7 cellular contexts compared by ENCODE assay signal in genomic region chr7:66884556-66884955, GRCh38. TPM values are rescaled to one million over a fixed set of nuclear protein-coding genes. Genes with fewer than 3 reads are reported as not detected.
A peak's percentile ranks its signal among the peaks of the same experiment; 100 is the strongest.
DNase-seq lines count a peak whose midpoint lies in the region; ATAC-seq, FAIRE-seq and TF ChIP-seq lines count a peak whose summit lies in the region.
"Not testable (repeated sequence)": the region's sequence is repeated elsewhere in the genome, so short reads cannot be mapped to it uniquely, and the experiment has no call there.

No MANE protein-coding gene starts in this region.

- H3K27ac ChIP-seq in IMR-90 (ENCODE audit: insufficient read depth, low read length); endothelial cell of umbilical vein (ENCODE audit: insufficient read depth, low read depth, low read length): not testable (repeated sequence)
- peak overlapping the region; percentile 48 for H3K27ac ChIP-seq in astrocyte (ENCODE audit: low read depth, low read length)

- H4K5ac ChIP-seq in IMR-90 (ENCODE audit: low read depth, low read length), result not testable (repeated sequence)

- not testable (repeated sequence) for H2BK5ac ChIP-seq in IMR-90 (ENCODE audit: low read depth, low read length, poor library complexity, severe bottlenecking)

- not testable (repeated sequence) for H3K4me1 ChIP-seq in IMR-90 (ENCODE audit: control insufficient read depth, insufficient read depth, low read length); astrocyte (ENCODE audit: insufficient read depth, low read length); endothelial cell of umbilical vein (ENCODE audit: control insufficient read depth, extremely low read depth, insufficient read depth, low read length)

- not testable (repeated sequence) for H3K27me3 ChIP-seq in IMR-90 (ENCODE audit: control insufficient read depth, insufficient read depth, low read length); astrocyte (ENCODE audit: insufficient read depth, low read length); endothelial cell of umbilical vein (ENCODE audit: control insufficient read depth in 2 of 2, insufficient read depth in 2 of 2, low read length in 2 of 2)

- FAIRE-seq in astrocyte (lab: Jason Lieb, UNC), result not testable (repeated sequence)
- peak; percentile 60 for FAIRE-seq in endothelial cell of umbilical vein (lab: Jason Lieb, UNC)

- H3K36me3 ChIP-seq in IMR-90 (ENCODE audit: control insufficient read depth, insufficient read depth, low read length); astrocyte (ENCODE audit: insufficient read depth, low read length); endothelial cell of umbilical vein (ENCODE audit: control insufficient read depth in 2 of 2, extremely low read depth in 1 of 2, insufficient read depth in 2 of 2, low read length in 2 of 2): not testable (repeated sequence)

- not testable (repeated sequence) for H3K4me3 ChIP-seq in IMR-90 (ENCODE audit: insufficient read depth, low read depth, low read length); astrocyte (ENCODE audit: insufficient read depth, low read depth, low read length); endothelial cell of umbilical vein (replicated peaks in 1 of 3; ENCODE audit: insufficient read depth in 1 of 3, low read depth in 1 of 3, low read length in 3 of 3); fibroblast of pulmonary artery (replicated peaks; ENCODE audit: low read depth, low read length)

- not testable (repeated sequence) for H3K4me2 ChIP-seq in IMR-90 (ENCODE audit: low read depth, low read length); astrocyte (ENCODE audit: low read length); endothelial cell of umbilical vein (ENCODE audit: insufficient read depth, low read length)

- TF ChIP-seq POLR2A in IMR-90 (IDR thresholded peaks at IDR 0.05; ENCODE audit: low read depth, low read length); endothelial cell of umbilical vein (IDR thresholded peaks at IDR 0.05; ENCODE audit: low read depth, low read length): not testable (repeated sequence)

- not testable (repeated sequence) for H3K4me1 Mint-ChIP-seq in astrocyte (ENCODE audit: low read depth, unreplicated experiment)

- intact Hi-C loops in IMR-90 (cut with micrococcal nuclease); endothelial cell of umbilical vein (cut with micrococcal nuclease): not testable (repeated sequence)

- not testable (repeated sequence) for H3K56ac ChIP-seq in IMR-90 (ENCODE audit: extremely low read depth, insufficient read depth, low read length)

- H3K9me3 Mint-ChIP-seq in astrocyte (ENCODE audit: unreplicated experiment), result not testable (repeated sequence)

- H3K27me3 Mint-ChIP-seq in astrocyte (ENCODE audit: low read depth, unreplicated experiment), result not testable (repeated sequence)

- H2BK15ac ChIP-seq in IMR-90 (ENCODE audit: low read depth, low read length), result 0 out of 3 replicates have a peak overlapping the region, but pooled peaks have one; percentile 68

- not testable (repeated sequence) for BruUV-seq in IMR-90 (replicated peaks; lab: Mats Ljungman, UMichigan); endothelial cell of umbilical vein (replicated peaks; lab: Mats Ljungman, UMichigan)

- H4K8ac ChIP-seq in IMR-90 (ENCODE audit: low read depth in 2 of 2, low read length in 2 of 2), result not testable (repeated sequence)

- H2BK20ac ChIP-seq in IMR-90 (ENCODE audit: low read depth, low read length), result not testable (repeated sequence)

- H3K36me3 Mint-ChIP-seq in astrocyte (ENCODE audit: low read depth, unreplicated experiment), result peaks cover 15% of the 10 kb centered on the region

- in situ Hi-C loops in IMR-90 (cut with MboI; ENCODE audit: low sequenced_read_pairs), result not testable (repeated sequence)

- H3K14ac ChIP-seq in IMR-90 (replicated peaks; ENCODE audit: low read depth, low read length), result not testable (repeated sequence)

- not testable (repeated sequence) for H2AFZ ChIP-seq in IMR-90 (replicated peaks; ENCODE audit: low read length, poor library complexity); astrocyte (ENCODE audit: low read depth, low read length); endothelial cell of umbilical vein (ENCODE audit: low read depth, low read length)

- not testable (repeated sequence) for H3K79me2 ChIP-seq in astrocyte (ENCODE audit: insufficient read depth, low read length); endothelial cell of umbilical vein (ENCODE audit: control insufficient read depth, insufficient read depth, low read length)

- not testable (repeated sequence) for H3K4me3 Mint-ChIP-seq in astrocyte (ENCODE audit: unreplicated experiment)

- H3K9me1 ChIP-seq in IMR-90 (ENCODE audit: insufficient read depth, low read length); endothelial cell of umbilical vein (replicated peaks; ENCODE audit: control insufficient read depth, extremely low read depth, insufficient read depth, low read length): not testable (repeated sequence)

- not testable (repeated sequence) for H4K20me1 ChIP-seq in IMR-90 (ENCODE audit: insufficient read depth, low read length); astrocyte (ENCODE audit: insufficient read depth, low read length); endothelial cell of umbilical vein (replicated peaks; ENCODE audit: control insufficient read depth, extremely low read depth, insufficient read depth, low read length)

- H3K79me1 ChIP-seq in IMR-90 (ENCODE audit: low read depth in 1 of 2, low read length in 2 of 2), result not testable (repeated sequence)

- H3K4ac ChIP-seq in IMR-90 (ENCODE audit: low read depth, low read length), result not testable (repeated sequence)

- not testable (repeated sequence) for H3K23ac ChIP-seq in IMR-90 (ENCODE audit: low read depth, low read length)

- ATAC-seq in IMR-90 (ENCODE audit: low read depth), result not testable (repeated sequence)

- TF ChIP-seq RAD21 in IMR-90 (IDR thresholded peaks at IDR 0.05; ENCODE audit: low read length), result not testable (repeated sequence)

- POLR2A ChIA-PET in IMR-90 (lab: Charles Lee; ENCODE audit: unreplicated experiment), result not testable (repeated sequence)
- POLR2A ChIA-PET in endothelial cell of umbilical vein (lab: Charles Lee), result interaction anchor here (0.7 kb wide), 1 partner anchor 144 kb away, joined by 4 read pairs; the partner anchor contains the start of gene RABGEF1

- H2AK9ac ChIP-seq in IMR-90 (replicated peaks; ENCODE audit: low read depth, low read length, poor library complexity), result not testable (repeated sequence)

- H2BK120ac ChIP-seq in IMR-90 (ENCODE audit: low read depth, low read length), result not testable (repeated sequence)

- H3K9ac ChIP-seq in IMR-90 (ENCODE audit: low read depth, low read length); astrocyte (ENCODE audit: low read length); endothelial cell of umbilical vein (replicated peaks; ENCODE audit: extremely low read depth, insufficient read depth, low read length): not testable (repeated sequence)

- dilution Hi-C loops in IMR-90 (cut with HindIII; ENCODE audit: low sequenced_read_pairs, unreplicated experiment); endothelial cell of umbilical vein (cut with MboI; ENCODE audit: extremely low pct_ligation_motif_present, low sequenced_read_pairs): not testable (repeated sequence)

- DNase-seq in EL, result peak; percentile 51
- peak; percentile 66 for DNase-seq in IMR-90
- DNase-seq in RKO (ENCODE audit: low spot score), result peak; percentile 81
- DNase-seq in astrocyte (ENCODE audit: low read depth), result not testable (repeated sequence)
- peak; percentile 13 for DNase-seq in endothelial cell of umbilical vein (ENCODE audit: low read depth, low spot score)
- DNase-seq in fibroblast of pulmonary artery (ENCODE audit: low read depth), result peak; percentile 47
- DNase-seq in kidney tubule cell (ENCODE audit: low spot score), result peak; percentile 61

- H2AK5ac ChIP-seq in IMR-90 (ENCODE audit: low read depth, low read length), result peak overlapping the region; percentile 65; the same call in 1 of the 2 replicates

- H3K27ac Mint-ChIP-seq in astrocyte (ENCODE audit: unreplicated experiment), result not testable (repeated sequence)

- H3K18ac ChIP-seq in IMR-90 (ENCODE audit: low read depth, low read length), result not testable (repeated sequence)

- CTCF ChIA-PET in IMR-90 (lab: Yijun Ruan, JAX), result not testable (repeated sequence)
- CTCF ChIA-PET in endothelial cell of umbilical vein (lab: Charles Lee), result interaction anchor here (0.9 to 1.4 kb wide), 2 partner anchors 16 to 854 kb away, joined by 3 to 4 read pairs; no protein-coding TSS in a partner anchor

- H3K9me3 ChIP-seq in IMR-90 (ENCODE audit: control insufficient read depth, insufficient read depth, low read length); astrocyte (ENCODE audit: insufficient read depth, low read depth, low read length); endothelial cell of umbilical vein (replicated peaks; ENCODE audit: control insufficient read depth, insufficient read depth, low read length): not testable (repeated sequence)

- TF ChIP-seq CTCF in IMR-90 (conservative IDR thresholded peaks at IDR 0.05; ENCODE audit: low read depth, low read length); astrocyte (IDR thresholded peaks at IDR 0.05; ENCODE audit: insufficient read depth, low read depth, low read length); endothelial cell of umbilical vein (IDR thresholded peaks at IDR 0.05; ENCODE audit: extremely low read depth in 1 of 2, insufficient read depth in 1 of 2, low read depth in 1 of 2, low read length in 2 of 2); fibroblast of pulmonary artery (IDR thresholded peaks at IDR 0.05; ENCODE audit: low read length, missing control alignments): not testable (repeated sequence)

- not testable (repeated sequence) for H4K91ac ChIP-seq in IMR-90 (ENCODE audit: insufficient read depth, low read depth, low read length)

RNA-seq across cellular contexts. Expression of gene TMEM248, which starts 36.5 kb away (rescaled TPM):
- total RNA-seq in IMR-90 (2012; rRNA removed) (103 and 117 TPM in 2 replicates), astrocyte (96.1 and 98.0 TPM in 2 replicates), endothelial cell of umbilical vein (97.6 and 107 TPM in 2 replicates)
- polyA plus RNA-seq in IMR-90 (2012; rRNA removed) (175 and 195 TPM in 2 replicates), endothelial cell of umbilical vein (220 and 301 TPM in 2 replicates)
- polyA plus RNA-seq in IMR-90 (2012; cell fraction: cytosol; rRNA removed), result 44.3 and 164 TPM in 2 replicates
- 73.8 and 84.2 TPM in 2 replicates for polyA plus RNA-seq in IMR-90 (2012; cell fraction: nucleus; rRNA removed; ENCODE audit: low replicate concordance)
- 219 and 226 TPM in 2 replicates for polyA plus RNA-seq in endothelial cell of umbilical vein (2011; cell fraction: cytosol; rRNA removed)
- 149 TPM in 2 replicates for polyA plus RNA-seq in endothelial cell of umbilical vein (2011; cell fraction: nucleus; rRNA removed)
- 59.6 and 79.1 TPM in 2 replicates for polyA plus RNA-seq in endothelial cell of umbilical vein (2012)
- polyA minus RNA-seq in endothelial cell of umbilical vein, result 300 and 326 TPM in 2 replicates
- 72.5 TPM for polyA minus RNA-seq in endothelial cell of umbilical vein (2011; cell fraction: cytosol; rRNA and poly(A)+ RNA removed)
- 62.2 and 69.8 TPM in 2 replicates for polyA minus RNA-seq in endothelial cell of umbilical vein (2011; cell fraction: nucleus; rRNA and poly(A)+ RNA removed)
